In the genomic region with DNA sequence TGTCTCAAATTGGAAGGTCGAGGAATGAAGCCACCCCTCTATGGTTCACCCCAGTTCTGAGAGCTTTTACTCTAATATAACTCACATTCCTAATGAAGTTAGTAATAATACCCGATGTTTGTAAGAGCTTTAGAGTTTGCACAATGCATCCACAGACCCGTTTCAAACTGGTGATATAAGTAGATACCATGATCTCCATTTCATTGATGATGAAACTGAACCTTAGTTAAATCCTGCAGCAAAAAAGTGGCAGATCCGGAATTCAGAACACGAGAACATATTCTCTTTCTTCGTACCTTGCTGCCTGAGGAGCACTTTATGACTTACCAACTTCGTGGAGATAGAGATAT, we compare ENCODE assay signal across 9 cellular contexts. TPM values are rescaled to one million over a fixed set of nuclear protein-coding genes. Genes with fewer than 3 reads are reported as not detected.
DNase-seq lines count a peak whose midpoint lies in the region; ATAC-seq, FAIRE-seq and TF ChIP-seq lines count a peak whose summit lies in the region.
"Had no signal": no experiment of that assay in that cellular context is flagged by ENCODE, and none has a peak within 500 bp of the region (broad histone marks: within the 10 kb centered on the region; RNA-seq: fewer than 3 reads in every experiment).

No MANE protein-coding gene starts in this region.

- in situ Hi-C loops in K562 (cut with MboI): no loop called here

- POLR2A ChIA-PET in K562 (lab: Yijun Ruan, JAX): no interaction called here

- H3K4me3 Mint-ChIP-seq in activated naive CD4-positive, alpha-beta T cell treated with anti-CD3 and anti-CD28 coated beads, Interleukin-2, amount 50 U/mL, for 24 hours: peak overlapping the region; percentile 92
- H3K4me3 Mint-ChIP-seq in memory B cell: peak overlapping the region; percentile 72

- H3K27ac ChIP-seq in K562 (ENCODE audit: extremely low read depth, low read depth, low read length) (peak overlapping the region; percentile 72), upper lobe of left lung (peak overlapping the region; percentile 83 to 95 (median 86))

- no peaks in the 10 kb centered on the region for H3K27me3 ChIP-seq in K562 (ENCODE audit: control insufficient read depth in 2 of 2, insufficient read depth in 2 of 2, low read length in 2 of 2)
- peaks cover 0 to 10% (median 0%) of the 10 kb centered on the region in 4 donors for H3K27me3 ChIP-seq in upper lobe of left lung

- H3K79me2 ChIP-seq in K562 (ENCODE audit: control insufficient read depth, insufficient read depth, low read length): peaks cover 25% of the 10 kb centered on the region

- H3K4me3 ChIP-seq in K562 (peak overlapping the region; percentile 73), upper lobe of left lung (peak overlapping the region; percentile 17 to 93 (median 78))

- DNase-seq in activated naive CD4-positive, alpha-beta T cell (lab: John Stamatoyannopoulos, UW): no peak
- DNase-seq in K562 (ENCODE audit: extremely low read depth in 1 of 4, low spot score in 3 of 4): no peak
- DNase-seq in memory B cell (ENCODE audit: low spot score in 2 of 2): no peak
- DNase-seq in upper lobe of left lung: no peak
- no peak for DNase-seq in NCI-H748 (lab: John Stamatoyannopoulos, UW; ENCODE audit: unreplicated experiment)
- no peak for DNase-seq in GM19240 (ENCODE audit: insufficient read length, low spot score)

- no peak for TF ChIP-seq EP300 in K562 (IDR thresholded peaks at IDR 0.05; ENCODE audit: low read length)
- TF ChIP-seq EP300 in upper lobe of left lung (IDR thresholded peaks at IDR 0.05): no peak

- no TSS peak for BruUV-seq in K562 (replicated peaks; lab: Mats Ljungman, UMichigan)

- intact Hi-C loops in K562 (cut with micrococcal nuclease): loop anchor here (10.0 kb wide), 1 partner anchor 95 kb away; no protein-coding TSS in a partner anchor

- H3K27ac Mint-ChIP-seq in activated naive CD4-positive, alpha-beta T cell treated with anti-CD3 and anti-CD28 coated beads, Interleukin-2, amount 50 U/mL, for 24 hours: peak overlapping the region; percentile 69
- no peak overlapping the region for H3K27ac Mint-ChIP-seq in memory B cell

- peak overlapping the region; percentile 65 to 71; a peak in 3 of 4 replicates for H3K9ac ChIP-seq in K562 (ENCODE audit: insufficient read depth in 1 of 2, low read depth in 2 of 2, low read length in 2 of 2)

- TF ChIP-seq CTCF in K562 (IDR thresholded peaks at IDR 0.05 in 2 of 3, conservative IDR thresholded peaks at IDR 0.05 in 1 of 3; ENCODE audit: insufficient read depth in 2 of 3, low read depth in 1 of 3, low read length in 3 of 3): no peak
- TF ChIP-seq CTCF in upper lobe of left lung (IDR thresholded peaks at IDR 0.05): no peak

- H4K20me1 ChIP-seq in K562 (replicated peaks; ENCODE audit: control insufficient read depth, insufficient read depth, low read length): no peaks in the 10 kb centered on the region

- peaks cover 5 to 10% of the 10 kb centered on the region in 2 experiments; a peak in 3 of 5 replicates for H3K4me1 ChIP-seq in K562 (replicated peaks in 1 of 2; ENCODE audit: control insufficient read depth in 2 of 2, insufficient read depth in 2 of 2, low read length in 2 of 2)
- peaks cover 14 to 40% (median 16%) of the 10 kb centered on the region in 4 donors for H3K4me1 ChIP-seq in upper lobe of left lung

- ATAC-seq in K562 (no peak), memory B cell (ENCODE audit: low read depth) (no peak), upper lobe of left lung (ENCODE audit: low FRiP score in 2 of 2) (no peak), GM19328 (IDR thresholded peaks at IDR 0.05; ENCODE audit: unreplicated experiment) (no peak)

- CTCF ChIA-PET in K562 (lab: Yijun Ruan, JAX; ENCODE audit: low intra/inter-chr PET ratio): no interaction called here

- peaks cover 2% of the 10 kb centered on the region for H3K27me3 Mint-ChIP-seq in activated naive CD4-positive, alpha-beta T cell treated with anti-CD3 and anti-CD28 coated beads, Interleukin-2, amount 50 U/mL, for 24 hours
- H3K27me3 Mint-ChIP-seq in memory B cell: peaks cover 28% of the 10 kb centered on the region

- no peaks in the 10 kb centered on the region for H3K36me3 Mint-ChIP-seq in activated naive CD4-positive, alpha-beta T cell treated with anti-CD3 and anti-CD28 coated beads, Interleukin-2, amount 50 U/mL, for 24 hours
- H3K36me3 Mint-ChIP-seq in memory B cell: no peaks in the 10 kb centered on the region

- H3K36me3 ChIP-seq in K562 (ENCODE audit: control insufficient read depth, insufficient read depth, low read length): no peaks in the 10 kb centered on the region
- no peaks in the 10 kb centered on the region for H3K36me3 ChIP-seq in upper lobe of left lung

- peak overlapping the region; percentile 88 for H3K4me2 ChIP-seq in K562 (ENCODE audit: insufficient read depth, low read length)

- H3K4me1 Mint-ChIP-seq in activated naive CD4-positive, alpha-beta T cell treated with anti-CD3 and anti-CD28 coated beads, Interleukin-2, amount 50 U/mL, for 24 hours: peaks cover 15% of the 10 kb centered on the region
- H3K4me1 Mint-ChIP-seq in memory B cell: peaks cover 12% of the 10 kb centered on the region

- H3K9me3 ChIP-seq in K562 (replicated peaks; ENCODE audit: control insufficient read depth, insufficient read depth, low read depth, low read length) (no peaks in the 10 kb centered on the region), upper lobe of left lung (no peaks in the 10 kb centered on the region)

- WGBS in K562 (ENCODE audit: insufficient coverage, low coverage, missing lambda C conversion rate): 1% methylated on average over 7 of the region's 7 CpGs
- WGBS in upper lobe of left lung, 2 donors: 39 to 44% methylated on average over 7 of the region's 7 CpGs

- no peak for FAIRE-seq in K562 (lab: Jason Lieb, UNC)
- FAIRE-seq: colon had no signal

- TF ChIP-seq RAD21 in K562 (CRISPR knock-in tag; conservative IDR thresholded peaks at IDR 0.05 in 1 of 2, IDR thresholded peaks at IDR 0.05 in 1 of 2): no peak

- H2AFZ ChIP-seq in K562 (ENCODE audit: low read depth, low read length): peak overlapping the region; percentile 97

- no peaks in the 10 kb centered on the region for H3K9me3 Mint-ChIP-seq in activated naive CD4-positive, alpha-beta T cell treated with anti-CD3 and anti-CD28 coated beads, Interleukin-2, amount 50 U/mL, for 24 hours
- H3K9me3 Mint-ChIP-seq in memory B cell: no peaks in the 10 kb centered on the region

- TF ChIP-seq POLR2A in K562 (conservative IDR thresholded peaks at IDR 0.05): no peak
- peak in 1 of 4 donors; percentile 16 for TF ChIP-seq POLR2A in upper lobe of left lung (IDR thresholded peaks at IDR 0.05)

- no peaks in the 10 kb centered on the region for H3K9me1 ChIP-seq in K562 (ENCODE audit: control insufficient read depth, insufficient read depth, low read length)

RNA-seq across cellular contexts. Expression of a gene that starts 0.8 kb away (rescaled TPM):
- total RNA-seq in K562 (2011; cell fraction: chromatin; rRNA removed; ENCODE audit: low replicate concordance): 27.6 and 35.3 TPM in 2 replicates
- total RNA-seq in K562 (2011; cell fraction: nucleolus; rRNA removed): 13.7 and 15.8 TPM in 2 replicates
- 26.1 and 42.0 TPM in 2 replicates for total RNA-seq in K562 (2011; cell fraction: nucleoplasm; rRNA removed)
- 17.5 and 19.1 TPM in 2 replicates for total RNA-seq in K562 (2014; rRNA removed)
- total RNA-seq in K562 (2014; rRNA removed; fragmentation: Illumina TruSeq; extraction: Trizol): 13.4 and 14.3 TPM in 2 replicates
- total RNA-seq in K562 (2015; rRNA removed; fragmentation: Illumina TruSeq; extraction: Trizol): 13.6 and 13.9 TPM in 2 replicates
- total RNA-seq in K562 (2021): 19.5 and 20.8 TPM in 2 replicates
- 24.8 and 26.2 TPM in 2 replicates for polyA plus RNA-seq in K562 (2011; rRNA removed)
- 28.2 and 34.2 TPM in 2 replicates for polyA plus RNA-seq in K562 (2011; cell fraction: cytosol; rRNA removed)
- polyA plus RNA-seq in K562 (2011; cell fraction: nucleus; rRNA removed): 38.7 and 42.9 TPM in 2 replicates
- 15.4 and 16.5 TPM in 2 replicates for polyA plus RNA-seq in K562 (2012)
- polyA plus RNA-seq in K562 (2014; fragmentation: Illumina TruSeq; extraction: Trizol): 18.3 and 19.9 TPM in 2 replicates
- polyA plus RNA-seq in K562 (2014; fragmentation: Nextera tagmentation; extraction: Ambion mirVana): 1 to 10 TPM; 5.8 to 8.0 TPM
- polyA plus RNA-seq in K562 (2014; rRNA removed): 13.9 and 14.2 TPM in 2 replicates
- 41.5 and 46.9 TPM in 2 replicates for polyA minus RNA-seq in K562 (2011; rRNA and poly(A)+ RNA removed)
- 8.9 and 17.0 TPM in 2 replicates for polyA minus RNA-seq in K562 (2011; cell fraction: cytosol; rRNA and poly(A)+ RNA removed)
- polyA minus RNA-seq in K562 (2011; cell fraction: nucleus; rRNA and poly(A)+ RNA removed): 24.9 and 34.4 TPM in 2 replicates
- total RNA-seq in upper lobe of left lung: 10 to 100 TPM; 47.8 to 86.4 (median 54.5) TPM
